In genomic region chr6:30344191-30344867, GRCh38 we compare ENCODE assay signal across 8 cellular contexts. TPM values are rescaled to one million over a fixed set of nuclear protein-coding genes. Genes with fewer than 3 reads are reported as not detected.
DNase-seq lines count a peak whose midpoint lies in the region; ATAC-seq, FAIRE-seq and TF ChIP-seq lines count a peak whose summit lies in the region.

No MANE protein-coding gene starts in this region.

- no peaks in the 10 kb centered on the region for H3K9me3 Mint-ChIP-seq in T-helper 2 cell treated with Interferon-gamma antibody and Interleukin-4, amounts not matched to agents 5 μg/mL and 100 μg/mL, for 36 hours
- no peaks in the 10 kb centered on the region for H3K9me3 Mint-ChIP-seq in activated CD4-positive, alpha-beta memory T cell treated with anti-CD3 and anti-CD28 coated beads, Interleukin-2, amount 10 ng/mL, durations not matched to agents 7 days and 5 days

- H3K9me3 ChIP-seq in keratinocyte (ENCODE audit: control insufficient read depth, low read depth, low read length) (no peaks in the 10 kb centered on the region), subcutaneous abdominal adipose tissue (ENCODE audit: control insufficient read depth in 5 of 5, low read length in 5 of 5) (no peaks in the 10 kb centered on the region)

- H3K4me2 ChIP-seq in keratinocyte (ENCODE audit: control insufficient read depth, extremely low read depth, insufficient read depth, low read depth, low read length) = peak overlapping the region; percentile 55

- H3K27ac Mint-ChIP-seq in T-helper 2 cell treated with Interferon-gamma antibody and Interleukin-4, amounts not matched to agents 5 μg/mL and 100 μg/mL, for 36 hours = peak overlapping the region; percentile 89
- H3K27ac Mint-ChIP-seq in activated CD4-positive, alpha-beta memory T cell treated with anti-CD3 and anti-CD28 coated beads, Interleukin-2, amount 10 ng/mL, durations not matched to agents 7 days and 5 days = no peak overlapping the region

- TF ChIP-seq CTCF in keratinocyte (optimal IDR thresholded peaks at IDR 0.05 in 1 of 3, IDR thresholded peaks at IDR 0.05 in 1 of 3, conservative IDR thresholded peaks at IDR 0.05 in 1 of 3; ENCODE audit: extremely low read depth in 1 of 3, insufficient read depth in 2 of 3, low read length in 3 of 3) = no peak

- H3K27ac ChIP-seq in keratinocyte (ENCODE audit: control insufficient read depth, insufficient read depth, low read length) (no peak overlapping the region), subcutaneous abdominal adipose tissue (ENCODE audit: low read depth, low read length) (peak overlapping the region; percentile 55)

- H3K4me3 ChIP-seq in keratinocyte (ENCODE audit: control insufficient read depth in 2 of 3, extremely low read depth in 1 of 3, insufficient read depth in 2 of 3, low read depth in 1 of 3, low read length in 3 of 3) = peak overlapping the region in 1 of 3 experiments; percentile 79
- peak overlapping the region; percentile 36 to 90 (median 87) for H3K4me3 ChIP-seq in subcutaneous abdominal adipose tissue (ENCODE audit: low read depth in 1 of 5, low read length in 5 of 5)

- H3K36me3 Mint-ChIP-seq in T-helper 2 cell treated with Interferon-gamma antibody and Interleukin-4, amounts not matched to agents 5 μg/mL and 100 μg/mL, for 36 hours (ENCODE audit: low read depth) = peaks cover 38% of the 10 kb centered on the region
- peaks cover 47% of the 10 kb centered on the region for H3K36me3 Mint-ChIP-seq in activated CD4-positive, alpha-beta memory T cell treated with anti-CD3 and anti-CD28 coated beads, Interleukin-2, amount 10 ng/mL, durations not matched to agents 7 days and 5 days (ENCODE audit: low read depth)

- peaks cover 2% of the 10 kb centered on the region for H3K79me2 ChIP-seq in keratinocyte (ENCODE audit: control insufficient read depth, insufficient read depth, low read length)

- CTCF ChIA-PET in activated CD4-positive, alpha-beta memory T cell treated with anti-CD3 and anti-CD28 coated beads, Interleukin-2, amount 10 ng/mL, durations not matched to agents 7 days and 5 days (lab: Charles Lee) = interaction anchor here (1.1 kb wide), 1 partner anchor 12 kb away, joined by 3 read pairs; no protein-coding TSS in a partner anchor

- H3K27me3 ChIP-seq in keratinocyte (ENCODE audit: control insufficient read depth, extremely low read depth, insufficient read depth, low read length) = no peaks in the 10 kb centered on the region
- no peaks in the 10 kb centered on the region for H3K27me3 ChIP-seq in subcutaneous abdominal adipose tissue (ENCODE audit: control insufficient read depth in 5 of 5, insufficient read depth in 4 of 5, low read length in 5 of 5)

- H3K4me1 Mint-ChIP-seq in T-helper 2 cell treated with Interferon-gamma antibody and Interleukin-4, amounts not matched to agents 5 μg/mL and 100 μg/mL, for 36 hours (ENCODE audit: low read depth) = peaks cover 16% of the 10 kb centered on the region
- H3K4me1 Mint-ChIP-seq in activated CD4-positive, alpha-beta memory T cell treated with anti-CD3 and anti-CD28 coated beads, Interleukin-2, amount 10 ng/mL, durations not matched to agents 7 days and 5 days = peaks cover 23% of the 10 kb centered on the region

- peaks cover 6% of the 10 kb centered on the region for H3K27me3 Mint-ChIP-seq in T-helper 2 cell treated with Interferon-gamma antibody and Interleukin-4, amounts not matched to agents 5 μg/mL and 100 μg/mL, for 36 hours (ENCODE audit: low read depth)
- peaks cover 7% of the 10 kb centered on the region for H3K27me3 Mint-ChIP-seq in activated CD4-positive, alpha-beta memory T cell treated with anti-CD3 and anti-CD28 coated beads, Interleukin-2, amount 10 ng/mL, durations not matched to agents 7 days and 5 days

- peak overlapping the region; percentile 74 for H2AFZ ChIP-seq in keratinocyte (ENCODE audit: control insufficient read depth, low read length)

- ATAC-seq in GM18867 (IDR thresholded peaks at IDR 0.05; ENCODE audit: unreplicated experiment) (no peak), HG02970 (IDR thresholded peaks at IDR 0.05; ENCODE audit: low FRiP score, unreplicated experiment) (no peak)

- no peak for FAIRE-seq in keratinocyte (lab: Jason Lieb, UNC)

- H3K4me1 ChIP-seq in keratinocyte (ENCODE audit: control insufficient read depth, extremely low read depth, insufficient read depth, low read length) (peaks cover 9% of the 10 kb centered on the region), subcutaneous abdominal adipose tissue (ENCODE audit: control insufficient read depth in 5 of 5, insufficient read depth in 5 of 5, low read length in 5 of 5) (peaks cover 0 to 12% (median 11%) of the 10 kb centered on the region in 5 donors)

- no peaks in the 10 kb centered on the region for H4K20me1 ChIP-seq in keratinocyte (ENCODE audit: control insufficient read depth, extremely low read depth, insufficient read depth, low read length)

- dilution Hi-C loops in keratinocyte (cut with MboI; ENCODE audit: extremely low pct_ligation_motif_present, low sequenced_read_pairs) = loop anchor here (25.0 kb wide), 1 partner anchor 107 kb away; no protein-coding TSS in a partner anchor

- no peak overlapping the region for H3K9ac ChIP-seq in keratinocyte (ENCODE audit: control insufficient read depth, extremely low read depth, insufficient read depth, low read length)
- H3K9ac ChIP-seq in subcutaneous abdominal adipose tissue (ENCODE audit: low read length in 5 of 5) = peak overlapping the region in 4 of 5 donors; percentile 45 to 73 (median 70)

- no peak for DNase-seq in T-helper 2 cell treated with Interferon-gamma antibody and Interleukin-4, amounts not matched to agents 5 μg/mL and 100 μg/mL, for 36 hours (ENCODE audit: low spot score)
- DNase-seq in T-helper 2 cell = no peak
- no peak for DNase-seq in activated CD4-positive, alpha-beta memory T cell treated with anti-CD3 and anti-CD28 coated beads, Interleukin-2, amount 10 ng/mL, durations not matched to agents 7 days and 5 days
- DNase-seq in keratinocyte (ENCODE audit: low read depth, low spot score) = no peak
- DNase-seq in HT-29 (ENCODE audit: low spot score) = no peak

- H3K36me3 ChIP-seq in keratinocyte (ENCODE audit: control insufficient read depth in 2 of 2, extremely low read depth in 1 of 2, insufficient read depth in 2 of 2, low read length in 2 of 2) (peaks cover 8 to 18% of the 10 kb centered on the region in 2 experiments), subcutaneous abdominal adipose tissue (ENCODE audit: control insufficient read depth in 5 of 5, insufficient read depth in 5 of 5, low read length in 5 of 5) (peaks cover 10 to 44% (median 33%) of the 10 kb centered on the region in 5 donors)

- H3K9me1 ChIP-seq in keratinocyte (ENCODE audit: control insufficient read depth, extremely low read depth, insufficient read depth, low read length) = no peaks in the 10 kb centered on the region

- H3K4me3 Mint-ChIP-seq in T-helper 2 cell treated with Interferon-gamma antibody and Interleukin-4, amounts not matched to agents 5 μg/mL and 100 μg/mL, for 36 hours = peak overlapping the region; percentile 91
- peak overlapping the region; percentile 88 for H3K4me3 Mint-ChIP-seq in activated CD4-positive, alpha-beta memory T cell treated with anti-CD3 and anti-CD28 coated beads, Interleukin-2, amount 10 ng/mL, durations not matched to agents 7 days and 5 days

- POLR2A ChIA-PET in activated CD4-positive, alpha-beta memory T cell treated with anti-CD3 and anti-CD28 coated beads, Interleukin-2, amount 10 ng/mL, durations not matched to agents 7 days and 5 days (lab: Charles Lee) = interaction anchor here (0.8 to 1.0 kb wide), 2 partner anchors 18 to 20 kb away, joined by 3 to 8 read pairs; partner anchors contain the start of gene TRIM39

RNA-seq across cellular contexts. Expression of gene RPP21, which starts 0.6 kb away (rescaled TPM):
- total RNA-seq in activated CD4-positive, alpha-beta memory T cell treated with anti-CD3 and anti-CD28 coated beads, Interleukin-2, amount 10 ng/mL, durations not matched to agents 7 days and 5 days = 10 to 100 TPM; 34.2 to 35.7 TPM
- polyA plus RNA-seq in keratinocyte = 25.7 to 40.5 TPM (median 26.8 TPM) in 3 replicates
- polyA plus RNA-seq in keratinocyte (2011; ENCODE audit: low read depth) = 11.4 TPM
- 16.8 and 42.1 TPM in 2 replicates for polyA plus RNA-seq in keratinocyte (2011; cell fraction: cytosol; rRNA removed)
- polyA plus RNA-seq in keratinocyte (2011; cell fraction: nucleus; rRNA removed) = 24.3 and 31.3 TPM in 2 replicates
- polyA plus RNA-seq in keratinocyte (2012; ENCODE audit: low replicate concordance) = 43.3 and 61.2 TPM in 2 replicates
- 5.8 to 24.4 TPM (median 11.1 TPM) in 3 replicates for polyA minus RNA-seq in keratinocyte
- 28.8 TPM for polyA minus RNA-seq in keratinocyte (2011; cell fraction: cytosol; rRNA and poly(A)+ RNA removed)
- 2.7 and 5.9 TPM in 2 replicates for polyA minus RNA-seq in keratinocyte (2011; cell fraction: nucleus; rRNA and poly(A)+ RNA removed)
- total RNA-seq in HT-29 (2014; rRNA removed; shearing (Covaris generic)) = 111 and 121 TPM in 2 replicates

RNA-seq across cellular contexts. Expression of gene TRIM39, which starts 17.6 kb away (rescaled TPM):
- total RNA-seq in activated CD4-positive, alpha-beta memory T cell treated with anti-CD3 and anti-CD28 coated beads, Interleukin-2, amount 10 ng/mL, durations not matched to agents 7 days and 5 days = 10 to 100 TPM; 15.1 to 15.6 TPM
- polyA plus RNA-seq in keratinocyte = 6.4 to 7.9 TPM (median 7.4 TPM) in 3 replicates
- polyA plus RNA-seq in keratinocyte (2011; ENCODE audit: low read depth) = 15.0 TPM
- polyA plus RNA-seq in keratinocyte (2011; cell fraction: cytosol; rRNA removed) = 5.9 and 6.5 TPM in 2 replicates
- 15.6 and 17.0 TPM in 2 replicates for polyA plus RNA-seq in keratinocyte (2011; cell fraction: nucleus; rRNA removed)
- polyA plus RNA-seq in keratinocyte (2012; ENCODE audit: low replicate concordance) = 6.7 and 8.1 TPM in 2 replicates
- polyA minus RNA-seq in keratinocyte = 5.6 to 7.9 TPM (median 6.3 TPM) in 3 replicates
- 3.5 TPM for polyA minus RNA-seq in keratinocyte (2011; cell fraction: cytosol; rRNA and poly(A)+ RNA removed)
- polyA minus RNA-seq in keratinocyte (2011; cell fraction: nucleus; rRNA and poly(A)+ RNA removed) = 5.7 and 6.3 TPM in 2 replicates
- 13.6 and 15.0 TPM in 2 replicates for total RNA-seq in HT-29 (2014; rRNA removed; shearing (Covaris generic))
